ENCODE assay signal across 19 cellular contexts in genomic region chr3:31997500-31997899, GRCh38. TPM values are rescaled to one million over a fixed set of nuclear protein-coding genes. Genes with fewer than 3 reads are reported as not detected.
"Had no signal": no experiment of that assay in that cellular context is flagged by ENCODE, and none has a peak within 500 bp of the region (broad histone marks: within the 10 kb centered on the region; RNA-seq: fewer than 3 reads in every experiment).

No MANE protein-coding gene starts in this region.

- H3K9me3 ChIP-seq: SK-N-SH had no signal

- ATAC-seq: K562 had no signal

- H3K4me3 ChIP-seq: K562 had no signal

- H3K27me3 Mint-ChIP-seq: IgD-negative memory B cell had no signal

- DNase-seq: Kasumi-1, MM.1S, NCI-H1105, NCI-H1417, NCI-H1436 treated with DMSO at 0.1 percent for 48 hours, NCI-H1694 treated with DMSO at 0.1 percent for 48 hours, NCI-H1930, NCI-H2081, NCI-H2107, NCI-H2227 treated with DMSO at 0.1 percent for 48 hours, NCI-H524, NCI-H526 treated with DMSO at 0.1 percent for 48 hours, NCI-H748 treated with DMSO at 0.1 percent for 48 hours, RPMI8226, SHP77, SK-N-SH had no signal

- H3K27ac ChIP-seq: KMS-11 had no signal

RNA-seq across cellular contexts. Expression of gene ZNF860, which starts 15.9 kb away (rescaled TPM):
- total RNA-seq: K562 had no signal
- polyA plus RNA-seq: K562, SK-N-SH had no signal
